Comparison of ENCODE assay signal across 9 cellular contexts in genomic region chr15:31339558-31339895, GRCh38. TPM values are rescaled to one million over a fixed set of nuclear protein-coding genes. Genes with fewer than 3 reads are reported as not detected.
DNase-seq lines count a peak whose midpoint lies in the region; ATAC-seq and TF ChIP-seq lines count a peak whose summit lies in the region.
"Had no signal": no experiment of that assay in that cellular context is flagged by ENCODE, and none has a peak within 500 bp of the region (broad histone marks: within the 10 kb centered on the region; RNA-seq: fewer than 3 reads in every experiment).

No MANE protein-coding gene starts in this region.

- peaks cover 37% of the 10 kb centered on the region for H3K36me3 Mint-ChIP-seq in CD8-positive, alpha-beta T cell
- peaks cover 83% of the 10 kb centered on the region for H3K36me3 Mint-ChIP-seq in effector memory CD8-positive, alpha-beta T cell (ENCODE audit: insufficient read depth)

- peak overlapping the region; percentile 36 for H3K27ac ChIP-seq in CD8-positive, alpha-beta T cell (ENCODE audit: low read depth, low read length)
- H3K27ac ChIP-seq in Peyer's patch, result peak overlapping the region; percentile 45 to 89 (median 64)
- H3K27ac ChIP-seq in psoas muscle, result peak overlapping the region; percentile 64

- H3K9me3 ChIP-seq in CD8-positive, alpha-beta T cell (ENCODE audit: low read length), result no peaks in the 10 kb centered on the region
- H3K9me3 ChIP-seq in Peyer's patch (no peaks in the 10 kb centered on the region), psoas muscle (no peaks in the 10 kb centered on the region)

- H3K27me3 ChIP-seq in CD8-positive, alpha-beta T cell (ENCODE audit: insufficient read depth, low read length), result no peaks in the 10 kb centered on the region
- H3K27me3 ChIP-seq in Peyer's patch, result no peaks in the 10 kb centered on the region
- no peaks in the 10 kb centered on the region for H3K27me3 ChIP-seq in psoas muscle (ENCODE audit: insufficient read depth in 3 of 3, low read length in 2 of 3)

- no peaks in the 10 kb centered on the region for H3K27me3 Mint-ChIP-seq in CD8-positive, alpha-beta T cell (ENCODE audit: low read depth)
- H3K27me3 Mint-ChIP-seq in effector memory CD8-positive, alpha-beta T cell, result no peaks in the 10 kb centered on the region

- intact Hi-C loops in CD8-positive, alpha-beta T cell (cut with DNase I, micrococcal nuclease), result loop anchor here in 1 of 2 experiments (1.0 kb wide), 2 partner anchors 8 to 10 kb away; no protein-coding TSS in a partner anchor
- intact Hi-C loops in psoas muscle (cut with DNase I), result no loop called here

- H3K4me1 ChIP-seq in CD8-positive, alpha-beta T cell (ENCODE audit: insufficient read depth, low read length), result peaks cover 100% of the 10 kb centered on the region
- H3K4me1 ChIP-seq in Peyer's patch, result peaks cover 40 to 100% (median 81%) of the 10 kb centered on the region in 4 donors
- H3K4me1 ChIP-seq in psoas muscle, result peaks cover 80% of the 10 kb centered on the region

- POLR2A ChIA-PET in CD8-positive, alpha-beta T cell (lab: Charles Lee), result interaction anchor here (1.2 to 16.5 kb wide), 2 partner anchors 20 to 96 kb away, joined by 3 to 296 read pairs; no protein-coding TSS in a partner anchor

- no peak overlapping the region for H3K4me3 Mint-ChIP-seq in CD8-positive, alpha-beta T cell
- peak overlapping the region; percentile 65 to 99 for H3K4me3 Mint-ChIP-seq in effector memory CD8-positive, alpha-beta T cell

- 73 to 88% (median 78%) methylated on average over 10 of the region's 10 CpGs for WGBS in psoas muscle, 3 donors

- H3K4me3 ChIP-seq in CD8-positive, alpha-beta T cell (ENCODE audit: low read depth, low read length), result peak overlapping the region; percentile 12
- no peak overlapping the region for H3K4me3 ChIP-seq in Peyer's patch
- H3K4me3 ChIP-seq in psoas muscle, result no peak overlapping the region

- no peaks in the 10 kb centered on the region for H3K36me3 ChIP-seq in CD8-positive, alpha-beta T cell (ENCODE audit: insufficient read depth, low read length)
- H3K36me3 ChIP-seq in Peyer's patch, result no peaks in the 10 kb centered on the region
- no peaks in the 10 kb centered on the region for H3K36me3 ChIP-seq in psoas muscle (ENCODE audit: insufficient read depth in 1 of 2, low read depth in 1 of 2)

- DNase-seq in CD8-positive, alpha-beta T cell, result no peak
- DNase-seq in Peyer's patch (peak in 1 of 3 donors; percentile 47), psoas muscle (no peak), AG08396 (ENCODE audit: low spot score) (no peak), D341Med (ENCODE audit: low spot score) (no peak), KG1 (lab: John Stamatoyannopoulos, UW) (no peak)
- no peak for DNase-seq in effector memory CD8-positive, alpha-beta T cell
- DNase-seq: NCI-H226 had no signal

- peak overlapping the region; percentile 86 for H3K27ac Mint-ChIP-seq in CD8-positive, alpha-beta T cell
- peak overlapping the region; percentile 89 to 99 for H3K27ac Mint-ChIP-seq in effector memory CD8-positive, alpha-beta T cell

- peaks cover 100% of the 10 kb centered on the region for H3K4me1 Mint-ChIP-seq in CD8-positive, alpha-beta T cell (ENCODE audit: low read depth)
- peaks cover 94 to 95% of the 10 kb centered on the region in 2 donors for H3K4me1 Mint-ChIP-seq in effector memory CD8-positive, alpha-beta T cell (ENCODE audit: low read depth in 2 of 2)

- TF ChIP-seq POLR2A in Peyer's patch (IDR thresholded peaks at IDR 0.05), result no peak

- no peak for ATAC-seq in CD8-positive, alpha-beta T cell
- no peak for ATAC-seq in effector memory CD8-positive, alpha-beta T cell (replicated peaks)
- ATAC-seq in psoas muscle (no peak), GM19467 (IDR thresholded peaks at IDR 0.05; ENCODE audit: unreplicated experiment) (no peak)

- CTCF ChIA-PET in CD8-positive, alpha-beta T cell (lab: Charles Lee), result interaction anchor here (1.1 to 18.1 kb wide), 4 partner anchors 11 to 150 kb away, joined by 3 to 286 read pairs (median 14); partner anchors contain the start of gene KLF13

- no peak for TF ChIP-seq CTCF in CD8-positive, alpha-beta T cell (IDR thresholded peaks at IDR 0.05)
- no peak for TF ChIP-seq CTCF in Peyer's patch (IDR thresholded peaks at IDR 0.05)
- TF ChIP-seq CTCF in psoas muscle (IDR thresholded peaks at IDR 0.05), result no peak

- H3K9me3 Mint-ChIP-seq in CD8-positive, alpha-beta T cell, result no peaks in the 10 kb centered on the region
- H3K9me3 Mint-ChIP-seq in effector memory CD8-positive, alpha-beta T cell, result no peaks in the 10 kb centered on the region

RNA-seq across cellular contexts. Expression of gene KLF13, which starts 12.9 kb away (rescaled TPM):
- 100 to 1,000 TPM; 359 to 364 TPM for total RNA-seq in CD8-positive, alpha-beta T cell
- total RNA-seq in Peyer's patch, result 10 to 100 TPM; 51.2 to 80.4 (median 75.6) TPM
- total RNA-seq in psoas muscle, result 10 to 100 TPM; 11.9 to 45.6 (median 25.2) TPM
- 10 to 100 TPM; 14.5 to 29.0 (median 20.4) TPM for polyA plus RNA-seq in psoas muscle

Comparison
In these comparisons a context has a peak if more than half of its experiments do, and no peak if none do; other contexts are left out.
1. RNA of gene KLF13, which starts 12.9 kb away (total RNA-seq): 359 to 364 TPM in CD8-positive, alpha-beta T cell; 51.2 to 80.4 TPM in Peyer's patch and 11.9 to 45.6 TPM in psoas muscle; every median in the first group is over 4 times any median in the second.
2. Peak in every context shown above with its lines, with median percentiles within 50 percentile points of each other: H3K27ac ChIP-seq.